1 cellular context compared by ENCODE assay signal in the genomic region with DNA sequence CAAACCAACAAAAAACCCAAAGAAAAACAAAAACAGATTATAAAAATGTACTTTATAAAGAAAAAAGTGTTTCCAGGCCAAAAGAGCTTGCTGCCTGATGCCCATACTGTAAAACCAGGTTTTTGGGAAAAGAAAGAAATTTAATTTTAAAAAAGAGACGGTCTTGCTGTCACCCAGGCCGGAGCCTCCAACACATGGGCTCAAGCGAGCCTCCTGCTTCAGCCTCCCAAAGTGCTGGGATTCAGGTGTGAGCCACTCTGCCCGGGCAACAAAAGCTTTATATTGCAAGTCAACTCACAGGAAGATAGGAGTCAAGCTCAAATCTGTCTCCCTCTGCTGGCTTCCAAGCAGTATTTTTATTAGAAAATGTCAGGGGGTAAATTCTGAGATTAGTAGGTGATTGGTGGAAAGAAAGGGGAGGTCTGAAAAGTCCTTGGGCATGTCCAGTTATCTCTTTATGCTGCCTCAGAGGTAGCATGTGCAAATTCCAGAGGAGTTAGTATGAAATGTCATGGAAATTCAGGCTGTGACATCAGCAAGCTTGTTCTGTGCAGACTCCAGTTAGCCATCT.
TF ChIP-seq lines count a peak whose summit lies in the region.

No MANE protein-coding gene starts in this region.

TF ChIP-seq in HepG2, 621 proteins besides CTCF, POLR2A, EP300 and RAD21 (continued from another document):
- TF ChIP-seq RBM22 (optimal IDR thresholded peaks at IDR 0.05; ENCODE audit: low read length) (peak; percentile 18), POLR2AphosphoS5 (IDR thresholded peaks at IDR 0.05; ENCODE audit: low read depth, low read length) (peak; percentile 32; the same call in 1 of the 2 replicates), ZNF576 (CRISPR knock-in tag; IDR thresholded peaks at IDR 0.05) (peak; percentile 98), ZNF34 (CRISPR knock-in tag; IDR thresholded peaks at IDR 0.05; ENCODE audit: borderline replicate concordance) (no peak), STAG1 (CRISPR knock-in tag; IDR thresholded peaks at IDR 0.05) (peak; percentile 44; the same call in 1 of the 2 replicates), CSRNP2 (CRISPR knock-in tag; conservative IDR thresholded peaks at IDR 0.05; ENCODE audit: low read depth) (no peak), ZNF770 (CRISPR knock-in tag; IDR thresholded peaks at IDR 0.05) (peak; percentile 62), SMC3 (IDR thresholded peaks at IDR 0.05; ENCODE audit: low read length) (peak; percentile 36; the same call in 1 of the 2 replicates), ZFP62 (CRISPR knock-in tag; IDR thresholded peaks at IDR 0.05) (no peak)
